Comparison of ENCODE assay signal across 2 cellular contexts in genomic region chr17:80477647-80478478, GRCh38.
TF ChIP-seq lines count a peak whose summit lies in the region.

No MANE protein-coding gene starts in this region.

TF ChIP-seq in A549, 52 proteins besides CTCF, POLR2A, EP300 and RAD21 (continued from another document):
- 0 out of 2 replicates have a peak, but pooled peaks have one; percentile 21 for TF ChIP-seq E2F6 (IDR thresholded peaks at IDR 0.05; ENCODE audit: borderline replicate concordance, low read depth)

TF ChIP-seq in HEK293, 187 proteins besides CTCF, POLR2A, EP300 and RAD21 (continued from another document):
- no peak for TF ChIP-seq ZSCAN5A (tag by site-specific recombination; IDR thresholded peaks at IDR 0.05)
